In genomic region chr6:166087246-166087645, GRCh38 we compare ENCODE assay signal across 26 cellular contexts.
"Had no signal": no experiment of that assay in that cellular context is flagged by ENCODE, and none has a peak within 500 bp of the region (broad histone marks: within the 10 kb centered on the region; RNA-seq: fewer than 3 reads in every experiment).

No MANE protein-coding gene starts in this region.

- H3K4me3 ChIP-seq: ascending aorta, breast epithelium, cardiac muscle cell, coronary artery, esophagus muscularis mucosa, gastrocnemius medialis, heart left ventricle had no signal

- ATAC-seq: activated CD4-positive, CD25-positive, alpha-beta regulatory T cell treated with anti-CD3 and anti-CD28 coated beads, Interleukin-2, amount 50 U/mL, for 24 hours; activated CD8-positive, alpha-beta T cell treated with anti-CD3 and anti-CD28 coated beads for 36 hours; activated T-cell treated with anti-CD3 and anti-CD28 coated beads, Interleukin-2, amount 50 U/mL, for 4 hours; effector memory CD8-positive, alpha-beta T cell; foreskin keratinocyte; gastrocnemius medialis; heart left ventricle had no signal

- DNase-seq: activated B cell treated with CpG ODN at 0.5 μM for 24 hours; activated CD4-positive, alpha-beta T cell treated with anti-CD3 and anti-CD28 coated beads for 48 hours; activated CD4-positive, alpha-beta T cell treated with anti-CD3 and anti-CD28 coated beads, Interleukin-2, amount 50 U/mL, for 1 hour; activated CD4-positive, alpha-beta T cell treated with anti-CD3 and anti-CD28 coated beads, Interleukin-2, amount 50 U/mL, for 48 hours; activated CD8-positive, alpha-beta memory T cell treated with anti-CD3 and anti-CD28 coated beads for 24 hours; activated CD8-positive, alpha-beta T cell treated with anti-CD3 and anti-CD28 coated beads for 36 hours; activated effector memory CD4-positive, alpha-beta T cell treated with anti-CD3 and anti-CD28 coated beads, Interleukin-2, amount 50 U/mL, for 16 hours; activated naive CD4-positive, alpha-beta T cell treated with anti-CD3 and anti-CD28 coated beads for 36 hours; activated naive CD8-positive, alpha-beta T cell treated with anti-CD3 and anti-CD28 coated beads, Interleukin-2, amount 10 ng/mL, durations not matched to agents 7 days and 5 days; activated T-cell treated with anti-CD3 and anti-CD28 coated beads, Interleukin-2, amount 50 U/mL, for 4 hours; dermis blood vessel endothelial cell; effector CD4-positive, alpha-beta T cell; effector memory CD8-positive, alpha-beta T cell; erythroblast; foreskin keratinocyte; gastrocnemius medialis; glutamatergic neuron; heart left ventricle; T-helper 2 cell; WERI-Rb-1 had no signal
